ENCODE assay signal across 14 cellular contexts in the genomic region with DNA sequence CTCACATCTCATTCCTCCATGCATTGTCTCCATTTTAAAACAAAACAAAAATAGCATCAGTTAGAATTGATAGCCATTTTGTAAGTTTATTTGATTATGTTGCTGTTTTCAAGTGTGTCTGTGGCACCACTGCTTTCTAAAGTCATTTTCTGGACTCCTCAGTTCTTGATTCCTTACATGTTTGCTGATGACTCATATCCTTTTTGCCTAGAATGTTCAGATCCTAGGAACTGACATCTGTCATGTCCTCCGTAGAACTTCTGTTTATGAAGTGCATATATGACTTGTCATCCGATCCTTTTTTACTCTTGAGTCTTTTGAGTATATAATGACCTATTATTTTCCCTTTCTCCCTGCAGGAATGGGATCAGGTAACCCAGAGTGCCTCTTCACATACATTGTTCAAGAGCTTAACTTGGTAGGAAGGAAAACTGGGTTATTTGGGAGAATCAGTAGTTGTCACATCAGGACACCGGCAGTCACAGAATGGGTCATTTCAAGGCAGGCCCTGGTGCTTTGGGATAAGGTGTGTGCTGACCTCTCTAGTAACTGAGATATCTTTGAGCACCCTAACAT.
DNase-seq lines count a peak whose midpoint lies in the region; ATAC-seq, FAIRE-seq and TF ChIP-seq lines count a peak whose summit lies in the region.
"Had no signal": no experiment of that assay in that cellular context is flagged by ENCODE, and none has a peak within 500 bp of the region (broad histone marks: within the 10 kb centered on the region; RNA-seq: fewer than 3 reads in every experiment).

No MANE protein-coding gene starts in this region.

- H3K27ac Mint-ChIP-seq in activated CD4-positive, alpha-beta T cell treated with anti-CD3 and anti-CD28 coated beads, Interleukin-2, amount 10 ng/mL, durations not matched to agents 7 days and 5 days = no peak overlapping the region

- H2BK20ac ChIP-seq in IMR-90 (ENCODE audit: low read depth, low read length) = peak overlapping the region; percentile 79

- H3K4ac ChIP-seq in IMR-90 (ENCODE audit: low read depth, low read length) = peak overlapping the region; percentile 64

- no peak for TF ChIP-seq POLR2A in IMR-90 (IDR thresholded peaks at IDR 0.05; ENCODE audit: low read depth, low read length)

- peak overlapping the region; percentile 28; the same call in 1 of the 2 replicates for H4K5ac ChIP-seq in IMR-90 (ENCODE audit: low read depth, low read length)

- H3K9me3 ChIP-seq in BLaER1 treated with 17β-estradiol and CSF1 and Interleukin-3, amounts not matched to agents 10 nM and 100 nM (replicated peaks in 1 of 11) = peaks cover 0 to 3% (median 0%) of the 10 kb centered on the region in 11 experiments; a peak in 1 of 22 replicates
- H3K9me3 ChIP-seq in IMR-90 (ENCODE audit: control insufficient read depth, insufficient read depth, low read length) = no peaks in the 10 kb centered on the region
- H3K9me3 ChIP-seq in SK-N-SH = no peaks in the 10 kb centered on the region
- H3K9me3 ChIP-seq in keratinocyte (ENCODE audit: control insufficient read depth, low read depth, low read length) = no peaks in the 10 kb centered on the region
- H3K9me3 ChIP-seq: upper lobe of right lung had no signal

- H4K91ac ChIP-seq in IMR-90 (ENCODE audit: insufficient read depth, low read depth, low read length) = peak overlapping the region; percentile 51; the same call in 1 of the 2 replicates

- H3K9ac ChIP-seq in BLaER1 treated with 17β-estradiol and CSF1 and Interleukin-3, amounts not matched to agents 10 nM and 100 nM = no peak overlapping the region
- H3K9ac ChIP-seq in IMR-90 (ENCODE audit: low read depth, low read length) (no peak overlapping the region), SK-N-SH (no peak overlapping the region), keratinocyte (ENCODE audit: control insufficient read depth, extremely low read depth, insufficient read depth, low read length) (no peak overlapping the region)

- H3K4me1 Mint-ChIP-seq in activated CD4-positive, alpha-beta T cell treated with anti-CD3 and anti-CD28 coated beads, Interleukin-2, amount 10 ng/mL, durations not matched to agents 7 days and 5 days = peaks cover 11% of the 10 kb centered on the region

- peak overlapping the region; percentile 47 for H2BK5ac ChIP-seq in IMR-90 (ENCODE audit: low read depth, low read length, poor library complexity, severe bottlenecking)

- peaks cover 0 to 19% (median 6%) of the 10 kb centered on the region in 10 experiments; a peak in 12 of 20 replicates for H3K4me1 ChIP-seq in BLaER1 treated with 17β-estradiol and CSF1 and Interleukin-3, amounts not matched to agents 10 nM and 100 nM
- H3K4me1 ChIP-seq in IMR-90 (ENCODE audit: control insufficient read depth, insufficient read depth, low read length) (peaks cover 11% of the 10 kb centered on the region), SK-N-SH (ENCODE audit: control insufficient read depth in 1 of 2, insufficient read depth in 2 of 2, low read depth in 1 of 2, low read length in 1 of 2) (peaks cover 2 to 9% of the 10 kb centered on the region in 2 experiments; a peak in 2 of 4 replicates), keratinocyte (ENCODE audit: control insufficient read depth, extremely low read depth, insufficient read depth, low read length) (peaks cover 15% of the 10 kb centered on the region)
- H3K4me1 ChIP-seq: upper lobe of right lung had no signal

- H3K9me1 ChIP-seq in IMR-90 (ENCODE audit: insufficient read depth, low read length) = peaks cover 9% of the 10 kb centered on the region
- H3K9me1 ChIP-seq in keratinocyte (ENCODE audit: control insufficient read depth, extremely low read depth, insufficient read depth, low read length) = peaks cover 2% of the 10 kb centered on the region

- H3K9me3 Mint-ChIP-seq in activated CD4-positive, alpha-beta T cell treated with anti-CD3 and anti-CD28 coated beads, Interleukin-2, amount 10 ng/mL, durations not matched to agents 7 days and 5 days = no peaks in the 10 kb centered on the region
- H3K9me3 Mint-ChIP-seq: H9; natural killer cell treated with Interleukin-12 subunit alpha and Interleukin-12 subunit beta and Interleukin-15 and Interleukin-18, amount 100 ng/mL, for 72 hours had no signal

- TF ChIP-seq EP300 in SK-N-SH (IDR thresholded peaks at IDR 0.05; ENCODE audit: borderline replicate concordance in 1 of 2, low read depth in 1 of 2, low read length in 1 of 2) = peak in 1 of 2 experiments; percentile 17; a peak in 2 of 4 replicates

- H3K27me3 ChIP-seq in BLaER1 treated with 17β-estradiol and CSF1 and Interleukin-3, amounts not matched to agents 10 nM and 100 nM = no peaks in the 10 kb centered on the region
- no peaks in the 10 kb centered on the region for H3K27me3 ChIP-seq in IMR-90 (ENCODE audit: control insufficient read depth, insufficient read depth, low read length)
- H3K27me3 ChIP-seq in SK-N-SH (ENCODE audit: insufficient read depth) = no peaks in the 10 kb centered on the region
- H3K27me3 ChIP-seq in keratinocyte (ENCODE audit: control insufficient read depth, extremely low read depth, insufficient read depth, low read length) = no peaks in the 10 kb centered on the region
- H3K27me3 ChIP-seq: upper lobe of right lung had no signal

- H3K4me3 Mint-ChIP-seq in activated CD4-positive, alpha-beta T cell treated with anti-CD3 and anti-CD28 coated beads, Interleukin-2, amount 10 ng/mL, durations not matched to agents 7 days and 5 days = no peak overlapping the region
- H3K4me3 Mint-ChIP-seq: H9; natural killer cell treated with Interleukin-12 subunit alpha and Interleukin-12 subunit beta and Interleukin-15 and Interleukin-18, amount 100 ng/mL, for 72 hours had no signal

- H2AK5ac ChIP-seq in IMR-90 (ENCODE audit: low read depth, low read length) = peak overlapping the region; percentile 68

- POLR2A ChIA-PET in IMR-90 (lab: Charles Lee; ENCODE audit: unreplicated experiment) (no interaction called here), SK-N-SH (lab: Yijun Ruan, JAX) (no interaction called here)
- POLR2A ChIA-PET in activated CD4-positive, alpha-beta T cell treated with anti-CD3 and anti-CD28 coated beads, Interleukin-2, amount 10 ng/mL, durations not matched to agents 7 days and 5 days (lab: Charles Lee) = no interaction called here

- peak overlapping the region; percentile 36 for H3K23ac ChIP-seq in IMR-90 (ENCODE audit: low read depth, low read length)

- peak overlapping the region; percentile 42; the same call in 1 of the 2 replicates for H3K14ac ChIP-seq in IMR-90 (replicated peaks; ENCODE audit: low read depth, low read length)

- WGBS in IMR-90 (ENCODE audit: extremely low coverage in 2 of 2, insufficient read length in 1 of 2), 2 experiments = no CpG with 5 or more reads among the region's 3 CpGs
- WGBS in SK-N-SH (ENCODE audit: low lambda C conversion rate) = 59% methylated on average over 3 of the region's 3 CpGs

- H3K79me1 ChIP-seq in IMR-90 (ENCODE audit: low read depth in 1 of 2, low read length in 2 of 2) = peaks cover 44 to 62% of the 10 kb centered on the region in 2 experiments

- peak overlapping the region in 6 of 11 experiments; percentile 9 to 72 (median 43); a peak in 8 of 22 replicates for H3K4me2 ChIP-seq in BLaER1 treated with 17β-estradiol and CSF1 and Interleukin-3, amounts not matched to agents 10 nM and 100 nM
- peak overlapping the region; percentile 87 for H3K4me2 ChIP-seq in IMR-90 (ENCODE audit: low read depth, low read length)
- H3K4me2 ChIP-seq in SK-N-SH = peak overlapping the region; percentile 54; the same call in 1 of the 2 replicates
- H3K4me2 ChIP-seq in keratinocyte (ENCODE audit: control insufficient read depth, extremely low read depth, insufficient read depth, low read depth, low read length) = peak overlapping the region; percentile 67

- TF ChIP-seq RAD21 in IMR-90 (IDR thresholded peaks at IDR 0.05; ENCODE audit: low read length) = no peak
- TF ChIP-seq RAD21 in SK-N-SH (IDR thresholded peaks at IDR 0.05; ENCODE audit: low read length) = no peak

- peak; percentile 83 for DNase-seq in IMR-90
- DNase-seq in SK-N-SH = no peak
- DNase-seq in keratinocyte (ENCODE audit: low read depth, low spot score) = peak; percentile 35
- DNase-seq in activated CD4-positive, alpha-beta T cell treated with anti-CD3 and anti-CD28 coated beads, Interleukin-2, amount 10 ng/mL, durations not matched to agents 7 days and 5 days = no peak
- DNase-seq in activated naive CD4-positive, alpha-beta T cell (lab: John Stamatoyannopoulos, UW) = no peak
- DNase-seq in HK-2 (ENCODE audit: unreplicated experiment) = no peak
- DNase-seq: DMS153; H9; stimulated activated CD4-positive, alpha-beta T cell treated with anti-CD3 and anti-CD28 coated beads, Interleukin-1b, Interleukin-23, amount 100 ng/mL, for 48 hours; upper lobe of right lung had no signal

- peaks cover 21% of the 10 kb centered on the region for H3K36me3 Mint-ChIP-seq in activated CD4-positive, alpha-beta T cell treated with anti-CD3 and anti-CD28 coated beads, Interleukin-2, amount 10 ng/mL, durations not matched to agents 7 days and 5 days (ENCODE audit: low read depth)

- dilution Hi-C loops in IMR-90 (cut with HindIII; ENCODE audit: low sequenced_read_pairs, unreplicated experiment) (no loop called here), keratinocyte (cut with MboI; ENCODE audit: extremely low pct_ligation_motif_present, low sequenced_read_pairs) (no loop called here)

- in situ Hi-C loops in IMR-90 (cut with MboI; ENCODE audit: low sequenced_read_pairs) = no loop called here

- peak overlapping the region; percentile 56; the same call in 1 of the 2 replicates for H3K18ac ChIP-seq in IMR-90 (ENCODE audit: low read depth, low read length)

- H2BK120ac ChIP-seq in IMR-90 (ENCODE audit: low read depth, low read length) = peak overlapping the region; percentile 62

- no peak overlapping the region for H3K4me3 ChIP-seq in BLaER1 treated with 17β-estradiol and CSF1 and Interleukin-3, amounts not matched to agents 10 nM and 100 nM
- H3K4me3 ChIP-seq in IMR-90 (ENCODE audit: insufficient read depth, low read depth, low read length) = no peak overlapping the region
- no peak overlapping the region for H3K4me3 ChIP-seq in SK-N-SH (ENCODE audit: low read depth in 2 of 2, low read length in 1 of 2)
- H3K4me3 ChIP-seq in keratinocyte (ENCODE audit: control insufficient read depth in 2 of 3, extremely low read depth in 1 of 3, insufficient read depth in 2 of 3, low read depth in 1 of 3, low read length in 3 of 3) = peak overlapping the region in 1 of 3 experiments; percentile 5
- H3K4me3 ChIP-seq: upper lobe of right lung had no signal

- intact Hi-C loops in IMR-90 (cut with micrococcal nuclease) = no loop called here

- no peak overlapping the region for H3K56ac ChIP-seq in IMR-90 (ENCODE audit: extremely low read depth, insufficient read depth, low read length)

- peaks cover 0 to 33% (median 5%) of the 10 kb centered on the region in 11 experiments; a peak in 7 of 22 replicates for H4K20me1 ChIP-seq in BLaER1 treated with 17β-estradiol and CSF1 and Interleukin-3, amounts not matched to agents 10 nM and 100 nM
- H4K20me1 ChIP-seq in IMR-90 (ENCODE audit: insufficient read depth, low read length) = peaks cover 5% of the 10 kb centered on the region; the same call in 1 of the 2 replicates
- 0 out of 2 replicates have a peak, but pooled peaks cover 4% of the 10 kb centered on the region for H4K20me1 ChIP-seq in SK-N-SH (ENCODE audit: insufficient read depth)
- no peaks in the 10 kb centered on the region for H4K20me1 ChIP-seq in keratinocyte (ENCODE audit: control insufficient read depth, extremely low read depth, insufficient read depth, low read length)

- H3F3A ChIP-seq in SK-N-SH (replicated peaks; ENCODE audit: insufficient read depth) = peaks cover 4% of the 10 kb centered on the region

- no peaks in the 10 kb centered on the region for H3K27me3 Mint-ChIP-seq in activated CD4-positive, alpha-beta T cell treated with anti-CD3 and anti-CD28 coated beads, Interleukin-2, amount 10 ng/mL, durations not matched to agents 7 days and 5 days
- H3K27me3 Mint-ChIP-seq: natural killer cell treated with Interleukin-12 subunit alpha and Interleukin-12 subunit beta and Interleukin-15 and Interleukin-18, amount 100 ng/mL, for 72 hours had no signal

- H3K79me2 ChIP-seq in SK-N-SH (ENCODE audit: insufficient read depth) (peaks cover 59% of the 10 kb centered on the region), keratinocyte (ENCODE audit: control insufficient read depth, insufficient read depth, low read length) (peaks cover 26% of the 10 kb centered on the region)

- peak overlapping the region; percentile 31 for H2AK9ac ChIP-seq in IMR-90 (replicated peaks; ENCODE audit: low read depth, low read length, poor library complexity)

- H3K27ac ChIP-seq in BLaER1 treated with 17β-estradiol and CSF1 and Interleukin-3, amounts not matched to agents 10 nM and 100 nM = no peak overlapping the region; a peak in 1 of 22 replicates
- H3K27ac ChIP-seq in IMR-90 (ENCODE audit: insufficient read depth, low read length) (no peak overlapping the region), SK-N-SH (ENCODE audit: low read depth in 2 of 2, low read length in 1 of 2) (peak overlapping the region; percentile 40 to 53; a peak in 2 of 4 replicates), keratinocyte (ENCODE audit: control insufficient read depth, insufficient read depth, low read length) (no peak overlapping the region)
- H3K27ac ChIP-seq: upper lobe of right lung had no signal

- H3K9me2 ChIP-seq in SK-N-SH = no peaks in the 10 kb centered on the region

- H2AFZ ChIP-seq in IMR-90 (replicated peaks; ENCODE audit: low read length, poor library complexity) (peak overlapping the region; percentile 8), SK-N-SH (ENCODE audit: low read depth) (no peak overlapping the region), keratinocyte (ENCODE audit: control insufficient read depth, low read length) (no peak overlapping the region)

- BruUV-seq in IMR-90 (replicated peaks; lab: Mats Ljungman, UMichigan) = no TSS peak

- peak overlapping the region in 1 of 2 experiments; percentile 51; a peak in 2 of 4 replicates for H4K8ac ChIP-seq in IMR-90 (ENCODE audit: low read depth in 2 of 2, low read length in 2 of 2)

- ATAC-seq in IMR-90 (ENCODE audit: low read depth) (peak; percentile 84), HG03280 (IDR thresholded peaks at IDR 0.05; ENCODE audit: unreplicated experiment) (no peak)
- ATAC-seq: natural killer cell treated with Interleukin-12 subunit alpha and Interleukin-12 subunit beta and Interleukin-15 and Interleukin-18, amount 100 ng/mL, for 72 hours; upper lobe of right lung had no signal

- peaks cover 23 to 59% (median 40%) of the 10 kb centered on the region in 11 experiments for H3K36me3 ChIP-seq in BLaER1 treated with 17β-estradiol and CSF1 and Interleukin-3, amounts not matched to agents 10 nM and 100 nM
- H3K36me3 ChIP-seq in IMR-90 (ENCODE audit: control insufficient read depth, insufficient read depth, low read length) (peaks cover 4% of the 10 kb centered on the region), SK-N-SH (replicated peaks in 1 of 2; ENCODE audit: control insufficient read depth in 1 of 2, insufficient read depth in 2 of 2, low read length in 1 of 2) (peaks cover 3 to 6% of the 10 kb centered on the region in 2 experiments), keratinocyte (ENCODE audit: control insufficient read depth in 2 of 2, extremely low read depth in 1 of 2, insufficient read depth in 2 of 2, low read length in 2 of 2) (peaks cover 2 to 4% of the 10 kb centered on the region in 2 experiments)
- H3K36me3 ChIP-seq: upper lobe of right lung had no signal

- TF ChIP-seq CTCF in IMR-90 (conservative IDR thresholded peaks at IDR 0.05; ENCODE audit: low read depth, low read length) (no peak), SK-N-SH (IDR thresholded peaks at IDR 0.05) (no peak), keratinocyte (optimal IDR thresholded peaks at IDR 0.05 in 1 of 3, IDR thresholded peaks at IDR 0.05 in 1 of 3, conservative IDR thresholded peaks at IDR 0.05 in 1 of 3; ENCODE audit: extremely low read depth in 1 of 3, insufficient read depth in 2 of 3, low read length in 3 of 3) (no peak)

- FAIRE-seq in keratinocyte (lab: Jason Lieb, UNC) = peak; percentile 94
- FAIRE-seq: colon had no signal

- CTCF ChIA-PET in IMR-90 (lab: Yijun Ruan, JAX) = no interaction called here
- CTCF ChIA-PET in SK-N-SH (lab: Yijun Ruan, JAX) = no interaction called here
- CTCF ChIA-PET in activated CD4-positive, alpha-beta T cell treated with anti-CD3 and anti-CD28 coated beads, Interleukin-2, amount 10 ng/mL, durations not matched to agents 7 days and 5 days (lab: Charles Lee) = no interaction called here

- H2BK15ac ChIP-seq in IMR-90 (ENCODE audit: low read depth, low read length) = peak overlapping the region; percentile 43; the same call in 2 of the 3 replicates

Comparison
In these comparisons a context has a peak if more than half of its experiments do, and no peak if none do; other contexts are left out.
1. H3K27ac ChIP-seq: peak in SK-N-SH (2 of 2); none in BLaER1 treated with 17β-estradiol and CSF1 and Interleukin-3, amounts not matched to agents 10 nM and 100 nM (0 of 11), IMR-90 (single experiment) and keratinocyte (single experiment).
2. DNase-seq: peak in IMR-90 (single experiment) and keratinocyte (single experiment); none in SK-N-SH (single experiment), activated CD4-positive, alpha-beta T cell treated with anti-CD3 and anti-CD28 coated beads, Interleukin-2, amount 10 ng/mL, durations not matched to agents 7 days and 5 days (single experiment), activated naive CD4-positive, alpha-beta T cell (0 of 4) and HK-2 (single experiment).
3. Peak in every context shown above with its lines, with median percentiles within 50 percentile points of each other: H3K4me2 ChIP-seq.